Comparison of ENCODE assay signal across 8 cellular contexts in the genomic region with DNA sequence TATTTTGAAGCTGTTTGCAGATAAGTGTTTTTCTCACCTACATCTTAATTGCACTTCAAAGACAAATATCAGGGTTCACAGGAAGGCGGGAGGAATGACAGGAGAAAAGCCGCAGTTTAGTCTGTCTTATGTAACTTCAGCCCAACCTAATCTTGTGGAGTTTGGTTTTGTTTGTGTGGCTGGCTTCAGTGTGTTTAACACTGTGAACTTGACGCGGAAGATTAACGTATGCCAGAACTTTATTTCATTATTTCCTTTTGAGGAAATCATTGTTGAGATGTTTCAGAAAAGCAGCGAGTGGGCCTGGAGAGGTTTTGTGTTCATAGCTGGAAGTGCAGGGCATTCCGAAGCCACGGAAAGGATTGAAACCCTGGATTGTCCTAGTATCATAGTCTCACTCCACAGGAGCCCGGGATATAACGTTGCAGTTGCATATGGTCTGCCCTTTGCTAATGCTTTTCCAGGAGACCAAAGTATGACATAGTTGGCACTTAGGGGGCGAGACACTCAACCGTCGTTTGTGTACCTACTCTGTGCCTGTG. TPM values are rescaled to one million over a fixed set of nuclear protein-coding genes. Genes with fewer than 3 reads are reported as not detected.
DNase-seq lines count a peak whose midpoint lies in the region; ATAC-seq and TF ChIP-seq lines count a peak whose summit lies in the region.

No MANE protein-coding gene starts in this region.

- peak in 1 of 4 experiments; percentile 27 for TF ChIP-seq CTCF in gastroesophageal sphincter (IDR thresholded peaks at IDR 0.05)
- TF ChIP-seq CTCF in prostate gland (IDR thresholded peaks at IDR 0.05) = peak in 1 of 4 experiments; percentile 7

- H3K27ac ChIP-seq in gastroesophageal sphincter (peak overlapping the region in 3 of 4 donors; percentile 40 to 93 (median 92)), prostate gland (peak overlapping the region; percentile 90 to 94)

- CTCF ChIA-PET in T-cell (lab: Charles Lee) = no interaction called here

- TF ChIP-seq EP300 in gastroesophageal sphincter (IDR thresholded peaks at IDR 0.05) = no peak

- DNase-seq in activated naive CD4-positive, alpha-beta T cell treated with anti-CD3 and anti-CD28 coated beads, Interleukin-2, amount 50 U/mL, for 72 hours (ENCODE audit: low spot score in 2 of 2) = no peak
- DNase-seq in T-cell (no peak), prostate gland (ENCODE audit: low spot score) (no peak), globus pallidus (ENCODE audit: low spot score) (no peak)
- no peak for DNase-seq in activated CD8-positive, alpha-beta memory T cell treated with anti-CD3 and anti-CD28 coated beads, Interleukin-2, amount 50 U/mL, for 48 hours

- H3K27me3 ChIP-seq in gastroesophageal sphincter (no peaks in the 10 kb centered on the region), prostate gland (replicated peaks; ENCODE audit: insufficient read depth) (no peaks in the 10 kb centered on the region)

- H3K4me3 ChIP-seq in gastroesophageal sphincter (peak overlapping the region; percentile 65 to 96), prostate gland (peak overlapping the region; percentile 90 to 91)

- peaks cover 70% of the 10 kb centered on the region for H3K4me1 Mint-ChIP-seq in activated naive CD4-positive, alpha-beta T cell treated with anti-CD3 and anti-CD28 coated beads, Interleukin-2, amount 50 U/mL, for 24 hours
- H3K4me1 Mint-ChIP-seq in T-cell = peaks cover 65 to 71% (median 65%) of the 10 kb centered on the region in 3 donors

- POLR2A ChIA-PET in T-cell (lab: Charles Lee) = interaction anchor here in 1 of 2 donors (0.5 kb wide), 1 partner anchor 83 kb away, joined by 3 read pairs; no protein-coding TSS in a partner anchor

- H3K9me3 Mint-ChIP-seq in activated naive CD4-positive, alpha-beta T cell treated with anti-CD3 and anti-CD28 coated beads, Interleukin-2, amount 50 U/mL, for 24 hours = no peaks in the 10 kb centered on the region
- no peaks in the 10 kb centered on the region for H3K9me3 Mint-ChIP-seq in activated naive CD4-positive, alpha-beta T cell treated with anti-CD3 and anti-CD28 coated beads, Interleukin-2, amount 50 U/mL, for 72 hours
- H3K9me3 Mint-ChIP-seq in T-cell = no peaks in the 10 kb centered on the region

- H3K36me3 ChIP-seq in gastroesophageal sphincter = no peaks in the 10 kb centered on the region
- H3K36me3 ChIP-seq in prostate gland = no peaks in the 10 kb centered on the region

- TF ChIP-seq POLR2A in gastroesophageal sphincter (IDR thresholded peaks at IDR 0.05) (no peak), prostate gland (IDR thresholded peaks at IDR 0.05) (no peak)

- ATAC-seq in activated naive CD4-positive, alpha-beta T cell treated with anti-CD3 and anti-CD28 coated beads, Interleukin-2, amount 50 U/mL, for 72 hours = no peak
- ATAC-seq in T-cell (replicated peaks in 1 of 4) = no peak
- no peak for ATAC-seq in gastroesophageal sphincter
- no peak for ATAC-seq in HG02840 (IDR thresholded peaks at IDR 0.05; ENCODE audit: low FRiP score, unreplicated experiment)

- H3K4me1 ChIP-seq in gastroesophageal sphincter (peaks cover 0 to 69% (median 0%) of the 10 kb centered on the region in 3 donors), prostate gland (replicated peaks) (no peaks in the 10 kb centered on the region)

- WGBS in gastroesophageal sphincter (ENCODE audit: low coverage in 1 of 2), 2 donors = 19 to 22% methylated on average over 8 to 11 of the region's 13 CpGs
- 5% methylated on average over 13 of the region's 13 CpGs for WGBS in prostate gland

- peak overlapping the region; percentile 66 for H3K27ac Mint-ChIP-seq in activated naive CD4-positive, alpha-beta T cell treated with anti-CD3 and anti-CD28 coated beads, Interleukin-2, amount 50 U/mL, for 24 hours
- no peak overlapping the region for H3K27ac Mint-ChIP-seq in activated naive CD4-positive, alpha-beta T cell treated with anti-CD3 and anti-CD28 coated beads, Interleukin-2, amount 50 U/mL, for 72 hours
- H3K27ac Mint-ChIP-seq in T-cell = peak overlapping the region in 1 of 2 donors; percentile 52

- peaks cover 5% of the 10 kb centered on the region for H3K27me3 Mint-ChIP-seq in activated naive CD4-positive, alpha-beta T cell treated with anti-CD3 and anti-CD28 coated beads, Interleukin-2, amount 50 U/mL, for 24 hours
- H3K27me3 Mint-ChIP-seq in T-cell = peaks cover 0 to 17% of the 10 kb centered on the region in 2 donors

- H3K9me3 ChIP-seq in gastroesophageal sphincter (no peaks in the 10 kb centered on the region), prostate gland (no peaks in the 10 kb centered on the region)

- H3K36me3 Mint-ChIP-seq in activated naive CD4-positive, alpha-beta T cell treated with anti-CD3 and anti-CD28 coated beads, Interleukin-2, amount 50 U/mL, for 24 hours = no peaks in the 10 kb centered on the region
- no peaks in the 10 kb centered on the region for H3K36me3 Mint-ChIP-seq in activated naive CD4-positive, alpha-beta T cell treated with anti-CD3 and anti-CD28 coated beads, Interleukin-2, amount 50 U/mL, for 72 hours
- H3K36me3 Mint-ChIP-seq in T-cell = peaks cover 2% of the 10 kb centered on the region

- intact Hi-C loops in prostate gland (cut with DNase I) = no loop called here

- peak overlapping the region; percentile 89 for H3K4me3 Mint-ChIP-seq in activated naive CD4-positive, alpha-beta T cell treated with anti-CD3 and anti-CD28 coated beads, Interleukin-2, amount 50 U/mL, for 24 hours
- H3K4me3 Mint-ChIP-seq in T-cell = peak overlapping the region; percentile 83 to 92 (median 85)

RNA-seq across cellular contexts. Expression of gene PELI2, which starts 2.0 kb away (rescaled TPM):
- 1 to 10 TPM; 2.0 to 3.2 TPM for total RNA-seq in activated naive CD4-positive, alpha-beta T cell treated with anti-CD3 and anti-CD28 coated beads, Interleukin-2, amount 50 U/mL, for 72 hours
- total RNA-seq in T-cell (10 to 100 TPM in 3 of 5 donors, 1 to 10 TPM in 2; 9.0 to 12.7 (median 10.5) TPM), gastroesophageal sphincter (10 to 100 TPM; 10.5 to 30.0 (median 12.3) TPM), prostate gland (10 to 100 TPM in 1 of 2 donors, 1 to 10 TPM in 1; 8.9 to 25.7 TPM)
